Comparison of ENCODE assay signal across 8 cellular contexts in genomic region chr10:93816123-93816747, GRCh38. TPM values are rescaled to one million over a fixed set of nuclear protein-coding genes. Genes with fewer than 3 reads are reported as not detected.
DNase-seq lines count a peak whose midpoint lies in the region; ATAC-seq, FAIRE-seq and TF ChIP-seq lines count a peak whose summit lies in the region.

No MANE protein-coding gene starts in this region.

- CTCF ChIA-PET in CD4-positive, alpha-beta memory T cell (lab: Charles Lee; ENCODE audit: partially characterized antibody): interaction anchor here (0.6 to 1.4 kb wide), 10 partner anchors 9 to 262 kb away, joined by 3 to 14 read pairs (median 3); no protein-coding TSS in a partner anchor
- CTCF ChIA-PET in endothelial cell of umbilical vein (lab: Charles Lee): interaction anchor here (0.8 to 4.0 kb wide), 22 partner anchors 9 to 628 kb away, joined by 3 to 70 read pairs (median 4); partner anchors contain the start of gene FRA10AC1

- H3K9me3 ChIP-seq in CD4-positive, alpha-beta memory T cell (ENCODE audit: control insufficient read depth in 1 of 2, low read length in 2 of 2): no peaks in the 10 kb centered on the region
- H3K9me3 ChIP-seq in WERI-Rb-1 (ENCODE audit: severe bottlenecking) (no peaks in the 10 kb centered on the region), endothelial cell of umbilical vein (replicated peaks; ENCODE audit: control insufficient read depth, insufficient read depth, low read length) (no peaks in the 10 kb centered on the region), suprapubic skin (no peaks in the 10 kb centered on the region)

- peaks cover 22 to 33% of the 10 kb centered on the region in 2 donors for H3K27me3 Mint-ChIP-seq in CD4-positive, alpha-beta memory T cell

- H3K9me3 Mint-ChIP-seq in CD4-positive, alpha-beta memory T cell: no peaks in the 10 kb centered on the region

- H3K27me3 ChIP-seq in CD4-positive, alpha-beta memory T cell (ENCODE audit: insufficient read depth, low read length): no peaks in the 10 kb centered on the region
- H3K27me3 ChIP-seq in WERI-Rb-1 (ENCODE audit: insufficient read depth, low read depth, severe bottlenecking) (no peaks in the 10 kb centered on the region), endothelial cell of umbilical vein (ENCODE audit: control insufficient read depth in 2 of 2, insufficient read depth in 2 of 2, low read length in 2 of 2) (peaks cover 22 to 24% of the 10 kb centered on the region in 2 experiments), suprapubic skin (peaks cover 18% of the 10 kb centered on the region)

- H3K4me1 ChIP-seq in CD4-positive, alpha-beta memory T cell (ENCODE audit: insufficient read depth, low read length): no peaks in the 10 kb centered on the region
- H3K4me1 ChIP-seq in endothelial cell of umbilical vein (ENCODE audit: control insufficient read depth, extremely low read depth, insufficient read depth, low read length) (no peaks in the 10 kb centered on the region), suprapubic skin (no peaks in the 10 kb centered on the region)

- H3K9ac ChIP-seq in endothelial cell of umbilical vein (replicated peaks; ENCODE audit: extremely low read depth, insufficient read depth, low read length): no peak overlapping the region

- TF ChIP-seq EP300 in suprapubic skin (IDR thresholded peaks at IDR 0.05): no peak

- H4K20me1 ChIP-seq in endothelial cell of umbilical vein (replicated peaks; ENCODE audit: control insufficient read depth, extremely low read depth, insufficient read depth, low read length): no peaks in the 10 kb centered on the region

- TF ChIP-seq CTCF in WERI-Rb-1 (IDR thresholded peaks at IDR 0.05; ENCODE audit: low read depth, low read length) (peak; percentile 81), endothelial cell of umbilical vein (IDR thresholded peaks at IDR 0.05; ENCODE audit: extremely low read depth in 1 of 2, insufficient read depth in 1 of 2, low read depth in 1 of 2, low read length in 2 of 2) (peak; percentile 51 to 70), suprapubic skin (IDR thresholded peaks at IDR 0.05) (peak; percentile 26 to 53)

- TF ChIP-seq POLR2A in endothelial cell of umbilical vein (IDR thresholded peaks at IDR 0.05; ENCODE audit: low read depth, low read length) (no peak), suprapubic skin (IDR thresholded peaks at IDR 0.05) (no peak)

- DNase-seq in CD4-positive, alpha-beta memory T cell: peak in 4 of 5 donors; percentile 9 to 16 (median 10)
- DNase-seq in NCI-H1092 treated with DMSO at 0.1 percent for 48 hours (lab: John Stamatoyannopoulos, UW): peak; percentile 62
- peak; percentile 71 for DNase-seq in WERI-Rb-1
- DNase-seq in endothelial cell of umbilical vein (ENCODE audit: low read depth, low spot score): peak; percentile 44
- DNase-seq in midbrain (lab: John Stamatoyannopoulos, UW): peak; percentile 70
- DNase-seq in suprapubic skin (ENCODE audit: low spot score in 2 of 2): peak in 1 of 2 donors; percentile 63

- WGBS in suprapubic skin: 13% methylated on average over 8 of the region's 8 CpGs

- peak; percentile 46 for FAIRE-seq in endothelial cell of umbilical vein (lab: Jason Lieb, UNC)

- no peak overlapping the region for H3K27ac Mint-ChIP-seq in CD4-positive, alpha-beta memory T cell

- intact Hi-C loops in CD4-positive, alpha-beta memory T cell (cut with micrococcal nuclease): loop anchor here (1.0 kb wide), 1 partner anchor 114 kb away; the partner anchor contains the start of gene FRA10AC1
- intact Hi-C loops in endothelial cell of umbilical vein (cut with micrococcal nuclease): loop anchor here (1.0 to 10.0 kb wide), 3 partner anchors 114 to 629 kb away; partner anchors contain the start of gene FRA10AC1

- H3K79me2 ChIP-seq in endothelial cell of umbilical vein (ENCODE audit: control insufficient read depth, insufficient read depth, low read length): no peaks in the 10 kb centered on the region

- POLR2A ChIA-PET in CD4-positive, alpha-beta memory T cell (lab: Charles Lee; ENCODE audit: partially characterized antibody): no interaction called here
- POLR2A ChIA-PET in endothelial cell of umbilical vein (lab: Charles Lee): interaction anchor here (1.5 kb wide), 1 partner anchor 114 kb away, joined by 3 read pairs; the partner anchor contains the start of gene FRA10AC1

- no peaks in the 10 kb centered on the region for H3K36me3 Mint-ChIP-seq in CD4-positive, alpha-beta memory T cell

- ATAC-seq in GM19372 (IDR thresholded peaks at IDR 0.05; ENCODE audit: low read depth, unreplicated experiment) (peak; percentile 56), HG02938 (IDR thresholded peaks at IDR 0.05; ENCODE audit: unreplicated experiment) (no peak)

- peaks cover 0 to 3% (median 0%) of the 10 kb centered on the region in 4 donors for H3K4me1 Mint-ChIP-seq in CD4-positive, alpha-beta memory T cell

- dilution Hi-C loops in endothelial cell of umbilical vein (cut with MboI; ENCODE audit: extremely low pct_ligation_motif_present, low sequenced_read_pairs): no loop called here

- H3K27ac ChIP-seq in CD4-positive, alpha-beta memory T cell (ENCODE audit: low read depth, low read length): no peak overlapping the region
- H3K27ac ChIP-seq in WERI-Rb-1 (no peak overlapping the region), endothelial cell of umbilical vein (ENCODE audit: insufficient read depth, low read depth, low read length) (no peak overlapping the region), suprapubic skin (no peak overlapping the region)

- no peak overlapping the region for H3K4me3 Mint-ChIP-seq in CD4-positive, alpha-beta memory T cell

- H3K36me3 ChIP-seq in CD4-positive, alpha-beta memory T cell (ENCODE audit: insufficient read depth, low read length): no peaks in the 10 kb centered on the region
- H3K36me3 ChIP-seq in WERI-Rb-1: no peaks in the 10 kb centered on the region
- no peaks in the 10 kb centered on the region for H3K36me3 ChIP-seq in endothelial cell of umbilical vein (ENCODE audit: control insufficient read depth in 2 of 2, extremely low read depth in 1 of 2, insufficient read depth in 2 of 2, low read length in 2 of 2)
- H3K36me3 ChIP-seq in suprapubic skin: no peaks in the 10 kb centered on the region

- no peaks in the 10 kb centered on the region for H3K9me1 ChIP-seq in endothelial cell of umbilical vein (replicated peaks; ENCODE audit: control insufficient read depth, extremely low read depth, insufficient read depth, low read length)

- H2AFZ ChIP-seq in endothelial cell of umbilical vein (ENCODE audit: low read depth, low read length): no peak overlapping the region

- H3K4me2 ChIP-seq in endothelial cell of umbilical vein (ENCODE audit: insufficient read depth, low read length): no peak overlapping the region

- no peak overlapping the region for H3K4me3 ChIP-seq in CD4-positive, alpha-beta memory T cell (ENCODE audit: low read length in 2 of 2)
- H3K4me3 ChIP-seq in WERI-Rb-1 (ENCODE audit: low read depth, low read length): peak overlapping the region; percentile 15; the same call in 1 of the 2 replicates
- H3K4me3 ChIP-seq in endothelial cell of umbilical vein (replicated peaks in 1 of 3; ENCODE audit: insufficient read depth in 1 of 3, low read depth in 1 of 3, low read length in 3 of 3): no peak overlapping the region
- H3K4me3 ChIP-seq in suprapubic skin: no peak overlapping the region

- no TSS peak for BruUV-seq in endothelial cell of umbilical vein (replicated peaks; lab: Mats Ljungman, UMichigan)

TF ChIP-seq in endothelial cell of umbilical vein, 7 proteins besides CTCF, POLR2A, EP300 and RAD21:
- TF ChIP-seq POLR2AphosphoS5 (IDR thresholded peaks at IDR 0.05; ENCODE audit: insufficient read depth, low read depth, low read length) (no peak), EZH2 (IDR thresholded peaks at IDR 0.05; ENCODE audit: borderline replicate concordance, low read depth, low read length, severe bottlenecking) (no peak), FOS (IDR thresholded peaks at IDR 0.05; ENCODE audit: borderline replicate concordance, insufficient read depth, low read length) (no peak), JUN (IDR thresholded peaks at IDR 0.05; ENCODE audit: borderline replicate concordance, insufficient read depth, insufficient read length, low read depth) (no peak), GATA2 (IDR thresholded peaks at IDR 0.05; ENCODE audit: insufficient read depth, insufficient read length, low read depth, low read length) (no peak)
- TF ChIP-seq, protein P1, sequence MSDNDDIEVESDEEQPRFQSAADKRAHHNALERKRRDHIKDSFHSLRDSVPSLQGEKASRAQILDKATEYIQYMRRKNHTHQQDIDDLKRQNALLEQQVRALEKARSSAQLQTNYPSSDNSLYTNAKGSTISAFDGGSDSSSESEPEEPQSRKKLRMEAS (IDR thresholded peaks at IDR 0.05; ENCODE audit: insufficient read depth, insufficient read length): no peak

RNA-seq across cellular contexts. Expression of gene LGI1, which starts 58.5 kb away (rescaled TPM):
- total RNA-seq in CD4-positive, alpha-beta memory T cell: not detected
- not detected for polyA plus RNA-seq in CD4-positive, alpha-beta memory T cell
- total RNA-seq in endothelial cell of umbilical vein (not detected in 2 replicates), suprapubic skin (not detected)
- not detected in 2 replicates for polyA plus RNA-seq in endothelial cell of umbilical vein
- not detected in 2 replicates for polyA plus RNA-seq in endothelial cell of umbilical vein (2011; cell fraction: cytosol; rRNA removed)
- not detected in 2 replicates for polyA plus RNA-seq in endothelial cell of umbilical vein (2011; cell fraction: nucleus; rRNA removed)
- polyA plus RNA-seq in endothelial cell of umbilical vein (2012): not detected in 2 replicates
- not detected in 2 replicates for polyA minus RNA-seq in endothelial cell of umbilical vein
- polyA minus RNA-seq in endothelial cell of umbilical vein (2011; cell fraction: cytosol; rRNA and poly(A)+ RNA removed): not detected
- polyA minus RNA-seq in endothelial cell of umbilical vein (2011; cell fraction: nucleus; rRNA and poly(A)+ RNA removed): not detected in 2 replicates
